Comparison of ENCODE assay signal across 25 cellular contexts in genomic region chr5:45252991-45253390, GRCh38.
A peak's percentile ranks its signal among the peaks of the same experiment; 100 is the strongest.
DNase-seq lines count a peak whose midpoint lies in the region; ATAC-seq and TF ChIP-seq lines count a peak whose summit lies in the region.
"Had no signal": no experiment of that assay in that cellular context is flagged by ENCODE, and none has a peak within 500 bp of the region (broad histone marks: within the 10 kb centered on the region; RNA-seq: fewer than 3 reads in every experiment).

No MANE protein-coding gene starts in this region.

- H3K9ac ChIP-seq in neuronal stem cell (ENCODE audit: low read depth, low read length, poor library complexity): no peak overlapping the region
- H3K9ac ChIP-seq: GM23248 had no signal

- whole genome bisulfite sequencing in heart right ventricle, 2 donors: 8 to 9% methylated on average over 1 of the region's 1 CpG
- WGBS in neuronal stem cell (ENCODE audit: extremely low coverage in 2 of 2, insufficient read length in 2 of 2, insufficient replicate concordance in 1 of 2), 2 donors: no CpG with 5 or more reads among the region's 1 CpG

- H3K36me3 ChIP-seq in A673 (ENCODE audit: insufficient read depth, low read length, poor library complexity, severe bottlenecking): no peaks in the 10 kb centered on the region
- no peaks in the 10 kb centered on the region for H3K36me3 ChIP-seq in heart right ventricle
- no peaks in the 10 kb centered on the region for H3K36me3 ChIP-seq in neuronal stem cell (replicated peaks in 1 of 2; ENCODE audit: control insufficient read depth in 2 of 2, insufficient read depth in 2 of 2, low read length in 2 of 2)
- H3K36me3 ChIP-seq: BE2C had no signal

- DNase-seq in A673 (ENCODE audit: low spot score): peak; percentile 3
- DNase-seq in NCI-H226: peak; percentile 76
- no peak for DNase-seq in heart right ventricle
- DNase-seq in neuronal stem cell (ENCODE audit: low spot score): peak; percentile 65
- no peak for DNase-seq in activated CD4-positive, CD25-positive, alpha-beta regulatory T cell treated with anti-CD3 and anti-CD28 coated beads, Interleukin-2, amount 50 U/mL, for 72 hours
- DNase-seq: ACHN; BE2C; CD8-positive, alpha-beta memory T cell; DMS 273 treated with DMSO at 0.1 percent for 48 hours; DMS79; EL; GM23248; H7; KBM-7; NCI-H1105 treated with DMSO at 0.1 percent for 48 hours; NCI-H146; NCI-H2029; NCI-H446 treated with DMSO at 0.1 percent for 48 hours; NCI-H526; NCI-H82; NK-92 treated with Interleukin-12 subunit alpha and Interleukin-12 subunit beta, amount 100 ng/mL, for 24 hours; PC-3; SHP77 had no signal

- no peak overlapping the region for H3K18ac ChIP-seq in neuronal stem cell (ENCODE audit: low read length)

- H2AK5ac ChIP-seq in neuronal stem cell (ENCODE audit: low read depth, low read length): no peak overlapping the region

- no peak overlapping the region for H3K4me3 ChIP-seq in A673 (ENCODE audit: low read depth, low read length, poor library complexity, severe bottlenecking)
- H3K4me3 ChIP-seq in heart right ventricle: no peak overlapping the region
- H3K4me3 ChIP-seq in neuronal stem cell (ENCODE audit: low read length in 2 of 2): no peak overlapping the region
- H3K4me3 ChIP-seq: GM23248 had no signal

- H3K4me2 ChIP-seq in neuronal stem cell (ENCODE audit: insufficient read depth, low read length, poor library complexity, severe bottlenecking): no peak overlapping the region

- no peak overlapping the region for H2BK120ac ChIP-seq in neuronal stem cell (ENCODE audit: low read depth, low read length)

- H2BK12ac ChIP-seq in neuronal stem cell (ENCODE audit: low read length): no peak overlapping the region

- H4K91ac ChIP-seq in neuronal stem cell (ENCODE audit: low read depth, low read length, poor library complexity): no peak overlapping the region

- intact Hi-C loops in A673 (cut with micrococcal nuclease; ENCODE audit: unreplicated experiment) (no loop called here), heart right ventricle (cut with DNase I) (no loop called here)

- H3K4ac ChIP-seq in neuronal stem cell (ENCODE audit: low read length): no peak overlapping the region

- H3K4me1 ChIP-seq in A673 (ENCODE audit: insufficient read depth, low read length, poor library complexity, severe bottlenecking): no peaks in the 10 kb centered on the region
- H3K4me1 ChIP-seq in heart right ventricle: peaks cover 0 to 13% (median 0%) of the 10 kb centered on the region in 9 donors
- peaks cover 2 to 11% of the 10 kb centered on the region in 2 donors for H3K4me1 ChIP-seq in neuronal stem cell (ENCODE audit: control insufficient read depth in 2 of 2, insufficient read depth in 1 of 2, low read depth in 1 of 2, low read length in 2 of 2)
- H3K4me1 ChIP-seq: BE2C had no signal

- no TSS peak for BruUV-seq in A673 (replicated peaks; lab: Mats Ljungman, UMichigan)

- H2BK15ac ChIP-seq in neuronal stem cell (ENCODE audit: low read length): no peak overlapping the region

- no peak overlapping the region for H2BK5ac ChIP-seq in neuronal stem cell (ENCODE audit: low read length)

- TF ChIP-seq CTCF in A673 (conservative IDR thresholded peaks at IDR 0.05; ENCODE audit: low read depth, low read length) (no peak), heart right ventricle (IDR thresholded peaks at IDR 0.05) (no peak)

- H4K8ac ChIP-seq in neuronal stem cell (ENCODE audit: low read depth, low read length): no peak overlapping the region

- H3K27ac ChIP-seq in A673 (ENCODE audit: low read depth, low read length, poor library complexity, severe bottlenecking) (no peak overlapping the region), heart right ventricle (no peak overlapping the region), neuronal stem cell (replicated peaks; ENCODE audit: low read length) (peak overlapping the region; percentile 66)
- H3K27ac ChIP-seq: GM23248 had no signal

- ATAC-seq in heart right ventricle (peak in 5 of 8 donors; percentile 57 to 85 (median 73)), GM21576 (IDR thresholded peaks at IDR 0.05; ENCODE audit: unreplicated experiment) (no peak), GM21381 (IDR thresholded peaks at IDR 0.05; ENCODE audit: unreplicated experiment) (no peak)
- ATAC-seq: PC-3 had no signal

- no peaks in the 10 kb centered on the region for H3K9me3 ChIP-seq in A673 (ENCODE audit: low read depth, low read length, poor library complexity, severe bottlenecking)
- H3K9me3 ChIP-seq in heart right ventricle: peaks cover 0 to 31% (median 0%) of the 10 kb centered on the region in 11 donors
- H3K9me3 ChIP-seq in neuronal stem cell (replicated peaks in 1 of 2; ENCODE audit: control insufficient read depth in 2 of 2, insufficient read depth in 1 of 2, low read depth in 1 of 2, low read length in 2 of 2): no peaks in the 10 kb centered on the region
- H3K9me3 ChIP-seq: BE2C had no signal

- CTCF ChIA-PET in A673 (lab: Charles Lee): interaction anchor here (0.7 kb wide), 1 partner anchor 268 kb away, joined by 3 read pairs; no protein-coding TSS in a partner anchor

- no peaks in the 10 kb centered on the region for H3K27me3 ChIP-seq in A673 (replicated peaks; ENCODE audit: insufficient read depth, low read depth, low read length, poor library complexity)
- no peaks in the 10 kb centered on the region for H3K27me3 ChIP-seq in heart right ventricle
- H3K27me3 ChIP-seq in neuronal stem cell (ENCODE audit: control insufficient read depth in 3 of 3, insufficient read depth in 3 of 3, low read depth in 1 of 3, low read length in 3 of 3): no peaks in the 10 kb centered on the region
- H3K27me3 ChIP-seq: BE2C had no signal

- POLR2A ChIA-PET in A673 (lab: Charles Lee; ENCODE audit: low non-redundant PET): interaction anchor here (0.7 kb wide), 1 partner anchor 163 kb away, joined by 5 read pairs; no protein-coding TSS in a partner anchor

- H3K14ac ChIP-seq in neuronal stem cell (ENCODE audit: low read length): no peak overlapping the region

- no peaks in the 10 kb centered on the region for H3K79me1 ChIP-seq in neuronal stem cell (ENCODE audit: low read depth, low read length)

- no peak overlapping the region for H2AFZ ChIP-seq in neuronal stem cell (ENCODE audit: low read length)
- H2AFZ ChIP-seq: GM23248 had no signal

- no peak overlapping the region for H3K23ac ChIP-seq in neuronal stem cell (ENCODE audit: low read depth, low read length, poor library complexity)

Comparison
In these comparisons a context has a peak if more than half of its experiments do, and no peak if none do; other contexts are left out.
1. DNase-seq: peak in A673 (single experiment), NCI-H226 (single experiment) and neuronal stem cell (single experiment); none in heart right ventricle (0 of 2) and activated CD4-positive, CD25-positive, alpha-beta regulatory T cell treated with anti-CD3 and anti-CD28 coated beads, Interleukin-2, amount 50 U/mL, for 72 hours (single experiment).
2. ATAC-seq: peak in heart right ventricle (5 of 8); none in GM21576 (single experiment) and GM21381 (single experiment).